8 cellular contexts compared by ENCODE assay signal in the genomic region with DNA sequence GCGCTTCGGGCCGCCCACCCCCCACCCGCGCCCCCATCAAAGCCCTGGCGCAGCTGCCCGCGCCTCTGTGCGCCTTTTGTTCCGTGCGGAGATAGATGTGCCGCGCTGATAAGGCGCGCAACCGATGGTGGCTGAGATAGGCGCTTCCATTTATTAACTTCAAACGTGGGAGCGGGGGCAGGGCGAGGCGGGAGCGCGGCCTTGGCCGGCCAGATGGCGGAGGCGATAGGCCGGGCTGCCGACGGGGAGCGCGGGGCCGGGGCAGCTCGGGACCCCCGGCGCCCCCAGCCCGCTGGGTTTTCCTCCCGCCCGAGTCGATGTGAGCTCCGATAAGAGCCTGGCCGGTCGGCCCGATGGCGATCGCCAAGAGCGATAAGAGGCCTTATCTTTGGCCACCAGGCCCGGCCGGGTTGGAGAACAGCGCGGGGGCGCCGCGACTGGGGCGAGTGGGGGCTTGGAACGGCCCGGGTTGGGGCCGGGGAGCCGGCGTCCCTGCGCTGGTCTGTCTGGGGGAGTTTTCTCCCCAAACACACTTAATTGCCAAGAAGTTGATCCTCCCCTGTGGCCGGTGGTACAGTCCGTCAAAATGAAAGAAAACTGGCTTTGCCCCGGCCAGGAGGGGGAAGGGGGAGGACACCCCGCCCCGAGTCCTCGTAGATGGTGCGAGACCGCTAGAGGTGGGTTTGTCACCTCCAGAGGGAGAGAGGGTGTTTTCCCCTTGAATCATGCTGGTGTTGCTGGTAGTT. TPM values are rescaled to one million over a fixed set of nuclear protein-coding genes. Genes with fewer than 3 reads are reported as not detected.
DNase-seq lines count a peak whose midpoint lies in the region; ATAC-seq and TF ChIP-seq lines count a peak whose summit lies in the region.

No MANE protein-coding gene starts in this region.

- intact Hi-C loops in activated CD4-positive, alpha-beta memory T cell treated with anti-CD3 and anti-CD28 coated beads for 36 hours (cut with micrococcal nuclease): loop anchor here (5.0 to 10.0 kb wide), 6 partner anchors 72 to 681 kb away; a partner anchor contains a TSS
- intact Hi-C loops in testis (cut with DNase I; ENCODE audit: low total_unique reads): no loop called here

- H3K27me3 ChIP-seq in neural cell (ENCODE audit: insufficient read depth, low read depth, low read length) (peaks cover 22% of the 10 kb centered on the region), testis (no peaks in the 10 kb centered on the region)

- H3K4me2 ChIP-seq in neural cell (ENCODE audit: low read length): no peak overlapping the region

- 2% methylated on average over 8 to 63 of the region's 68 CpGs for WGBS in testis, 2 donors

- no peak for TF ChIP-seq RAD21 in neural cell (conservative IDR thresholded peaks at IDR 0.05)

- peaks cover 34% of the 10 kb centered on the region for H3K4me1 ChIP-seq in testis

- peak overlapping the region; percentile 55 for H3K4me3 ChIP-seq in Jurkat, Clone E6-1 (ENCODE audit: low read length)
- peak overlapping the region; percentile 67 for H3K4me3 ChIP-seq in neural cell (ENCODE audit: low read length)
- H3K4me3 ChIP-seq in testis: peak overlapping the region; percentile 41 to 53

- H3K4me3 Mint-ChIP-seq in activated CD4-positive, alpha-beta memory T cell treated with anti-CD3 and anti-CD28 coated beads for 36 hours: peak overlapping the region; percentile 79
- H3K4me3 Mint-ChIP-seq in effector memory CD8-positive, alpha-beta T cell: peak overlapping the region; percentile 90 to 91

- H4K20me1 ChIP-seq in neural cell (ENCODE audit: insufficient read depth): no peaks in the 10 kb centered on the region

- CTCF ChIA-PET in activated CD4-positive, alpha-beta memory T cell treated with anti-CD3 and anti-CD28 coated beads for 36 hours (lab: Charles Lee): interaction anchor here (1.2 to 1.5 kb wide), 2 partner anchors 80 to 111 kb away, joined by 3 to 4 read pairs; no protein-coding TSS in a partner anchor

- no peaks in the 10 kb centered on the region for H3K79me2 ChIP-seq in neural cell (replicated peaks; ENCODE audit: insufficient read depth, low read length)

- H2AFZ ChIP-seq in neural cell (ENCODE audit: low read depth, low read length): no peak overlapping the region

- no peaks in the 10 kb centered on the region for H3K9me2 ChIP-seq in neural cell (ENCODE audit: insufficient read depth, low read length)

- H3K36me3 ChIP-seq in neural cell (ENCODE audit: insufficient read depth, low read length) (no peaks in the 10 kb centered on the region), testis (ENCODE audit: low read depth, missing control alignments) (no peaks in the 10 kb centered on the region)

- no peaks in the 10 kb centered on the region for H3K9me3 ChIP-seq in neural cell (ENCODE audit: low read length)
- no peaks in the 10 kb centered on the region for H3K9me3 ChIP-seq in testis

- no peak for TF ChIP-seq EP300 in neural cell (conservative IDR thresholded peaks at IDR 0.05; ENCODE audit: poor library complexity, severe bottlenecking)

- no peaks in the 10 kb centered on the region for H3K27me3 Mint-ChIP-seq in activated CD4-positive, alpha-beta memory T cell treated with anti-CD3 and anti-CD28 coated beads for 36 hours
- H3K27me3 Mint-ChIP-seq in effector memory CD8-positive, alpha-beta T cell: no peaks in the 10 kb centered on the region

- H3F3A ChIP-seq in neural cell (ENCODE audit: insufficient read depth, low read length, poor library complexity, severe bottlenecking): no peaks in the 10 kb centered on the region

- H3K27ac ChIP-seq in neural cell (ENCODE audit: low read length): no peak overlapping the region
- peak overlapping the region in 1 of 2 donors; percentile 74 for H3K27ac ChIP-seq in testis

- H3K4me1 Mint-ChIP-seq in activated CD4-positive, alpha-beta memory T cell treated with anti-CD3 and anti-CD28 coated beads for 36 hours (ENCODE audit: low read depth): peaks cover 45% of the 10 kb centered on the region
- H3K4me1 Mint-ChIP-seq in effector memory CD8-positive, alpha-beta T cell (ENCODE audit: low read depth in 2 of 2): peaks cover 34 to 38% of the 10 kb centered on the region in 2 donors

- peak overlapping the region; percentile 61 for H3K9ac ChIP-seq in neural cell (ENCODE audit: low read length)

- ATAC-seq in effector memory CD8-positive, alpha-beta T cell (replicated peaks): peak; percentile 58

- POLR2A ChIA-PET in activated CD4-positive, alpha-beta memory T cell treated with anti-CD3 and anti-CD28 coated beads for 36 hours (lab: Charles Lee): interaction anchor here (0.6 to 1.3 kb wide), 2 partner anchors 18 to 49 kb away, joined by 3 read pairs; no protein-coding TSS in a partner anchor

- H3K36me3 Mint-ChIP-seq in activated CD4-positive, alpha-beta memory T cell treated with anti-CD3 and anti-CD28 coated beads for 36 hours: no peaks in the 10 kb centered on the region
- H3K36me3 Mint-ChIP-seq in effector memory CD8-positive, alpha-beta T cell (ENCODE audit: insufficient read depth): peaks cover 50% of the 10 kb centered on the region

- peak overlapping the region; percentile 98 for H3K27ac Mint-ChIP-seq in activated CD4-positive, alpha-beta memory T cell treated with anti-CD3 and anti-CD28 coated beads for 36 hours
- peak overlapping the region; percentile 98 to 99 for H3K27ac Mint-ChIP-seq in effector memory CD8-positive, alpha-beta T cell

- no peak for TF ChIP-seq CTCF in neural cell (IDR thresholded peaks at IDR 0.05; ENCODE audit: poor library complexity, severe bottlenecking)
- TF ChIP-seq CTCF in testis (IDR thresholded peaks at IDR 0.05): no peak

- peak; percentile 91 for DNase-seq in NK-92 treated with Interleukin-12 subunit alpha and Interleukin-12 subunit beta, amount 100 ng/mL, for 24 hours (lab: John Stamatoyannopoulos, UW)
- no peak for DNase-seq in NK-92 (lab: John Stamatoyannopoulos, UW; ENCODE audit: unreplicated experiment)
- peak; percentile 69 for DNase-seq in Jurkat, Clone E6-1 (ENCODE audit: low read depth, low spot score)
- peak; percentile 93 for DNase-seq in activated CD4-positive, alpha-beta memory T cell treated with anti-CD3 and anti-CD28 coated beads for 36 hours
- DNase-seq in effector memory CD8-positive, alpha-beta T cell: peak; percentile 83 to 89 (median 84)
- peak; percentile 50 for DNase-seq in testis
- no peak for DNase-seq in NCI-H82 treated with DMSO at 0.1 percent for 48 hours (lab: John Stamatoyannopoulos, UW; ENCODE audit: unreplicated experiment)

- TF ChIP-seq POLR2A in testis (IDR thresholded peaks at IDR 0.05): no peak

- H3K9me3 Mint-ChIP-seq in activated CD4-positive, alpha-beta memory T cell treated with anti-CD3 and anti-CD28 coated beads for 36 hours: no peaks in the 10 kb centered on the region
- no peaks in the 10 kb centered on the region for H3K9me3 Mint-ChIP-seq in effector memory CD8-positive, alpha-beta T cell

TF ChIP-seq in neural cell, 6 proteins besides CTCF, POLR2A, EP300 and RAD21:
- no peak for TF ChIP-seq TAF1 (IDR thresholded peaks at IDR 0.05; ENCODE audit: low read depth)
- no peak for TF ChIP-seq POLR2AphosphoS5 (IDR thresholded peaks at IDR 0.05)
- TF ChIP-seq, protein P1, sequence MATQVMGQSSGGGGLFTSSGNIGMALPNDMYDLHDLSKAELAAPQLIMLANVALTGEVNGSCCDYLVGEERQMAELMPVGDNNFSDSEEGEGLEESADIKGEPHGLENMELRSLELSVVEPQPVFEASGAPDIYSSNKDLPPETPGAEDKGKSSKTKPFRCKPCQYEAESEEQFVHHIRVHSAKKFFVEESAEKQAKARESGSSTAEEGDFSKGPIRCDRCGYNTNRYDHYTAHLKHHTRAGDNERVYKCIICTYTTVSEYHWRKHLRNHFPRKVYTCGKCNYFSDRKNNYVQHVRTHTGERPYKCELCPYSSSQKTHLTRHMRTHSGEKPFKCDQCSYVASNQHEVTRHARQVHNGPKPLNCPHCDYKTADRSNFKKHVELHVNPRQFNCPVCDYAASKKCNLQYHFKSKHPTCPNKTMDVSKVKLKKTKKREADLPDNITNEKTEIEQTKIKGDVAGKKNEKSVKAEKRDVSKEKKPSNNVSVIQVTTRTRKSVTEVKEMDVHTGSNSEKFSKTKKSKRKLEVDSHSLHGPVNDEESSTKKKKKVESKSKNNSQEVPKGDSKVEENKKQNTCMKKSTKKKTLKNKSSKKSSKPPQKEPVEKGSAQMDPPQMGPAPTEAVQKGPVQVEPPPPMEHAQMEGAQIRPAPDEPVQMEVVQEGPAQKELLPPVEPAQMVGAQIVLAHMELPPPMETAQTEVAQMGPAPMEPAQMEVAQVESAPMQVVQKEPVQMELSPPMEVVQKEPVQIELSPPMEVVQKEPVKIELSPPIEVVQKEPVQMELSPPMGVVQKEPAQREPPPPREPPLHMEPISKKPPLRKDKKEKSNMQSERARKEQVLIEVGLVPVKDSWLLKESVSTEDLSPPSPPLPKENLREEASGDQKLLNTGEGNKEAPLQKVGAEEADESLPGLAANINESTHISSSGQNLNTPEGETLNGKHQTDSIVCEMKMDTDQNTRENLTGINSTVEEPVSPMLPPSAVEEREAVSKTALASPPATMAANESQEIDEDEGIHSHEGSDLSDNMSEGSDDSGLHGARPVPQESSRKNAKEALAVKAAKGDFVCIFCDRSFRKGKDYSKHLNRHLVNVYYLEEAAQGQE (IDR thresholded peaks at IDR 0.05; ENCODE audit: borderline replicate concordance): no peak
- no peak for TF ChIP-seq MXI1 (conservative IDR thresholded peaks at IDR 0.05; ENCODE audit: poor library complexity, severe bottlenecking)
- no peak for TF ChIP-seq EZH2 (IDR thresholded peaks at IDR 0.05; ENCODE audit: borderline replicate concordance, insufficient read depth, low read length, poor library complexity, severe bottlenecking)
- TF ChIP-seq SMC3 (conservative IDR thresholded peaks at IDR 0.05; ENCODE audit: poor library complexity): no peak

RNA-seq across cellular contexts. Expression of a gene that starts 2.7 kb away (rescaled TPM):
- polyA plus RNA-seq in Jurkat, Clone E6-1 (2012; ENCODE audit: insufficient read depth, insufficient read length): 2.0 TPM
- 10 to 100 TPM; 11.6 to 12.0 TPM for total RNA-seq in activated CD4-positive, alpha-beta memory T cell treated with anti-CD3 and anti-CD28 coated beads for 36 hours
- polyA plus RNA-seq in neural cell (0.41 and 0.60 TPM in 2 replicates), testis (ENCODE audit: insufficient read depth, low read depth, low replicate concordance) (12.8 TPM)
- polyA minus RNA-seq in neural cell: 2.1 and 2.2 TPM in 2 replicates
- total RNA-seq in testis: 10 to 100 TPM; 23.9 to 25.1 TPM

Comparison
In these comparisons a context has a peak if more than half of its experiments do, and no peak if none do; other contexts are left out.
1. DNase-seq: peak in NK-92 treated with Interleukin-12 subunit alpha and Interleukin-12 subunit beta, amount 100 ng/mL, for 24 hours (single experiment), Jurkat, Clone E6-1 (single experiment), activated CD4-positive, alpha-beta memory T cell treated with anti-CD3 and anti-CD28 coated beads for 36 hours (single experiment), effector memory CD8-positive, alpha-beta T cell (3 of 3) and testis (single experiment); none in NK-92 (single experiment) and NCI-H82 treated with DMSO at 0.1 percent for 48 hours (single experiment).
2. Peak in every context shown above with its lines, with median percentiles within 50 percentile points of each other: H3K4me3 ChIP-seq.